ENCODE assay signal across 16 cellular contexts in genomic region chr17:55524440-55525220, GRCh38. TPM values are rescaled to one million over a fixed set of nuclear protein-coding genes. Genes with fewer than 3 reads are reported as not detected.
DNase-seq lines count a peak whose midpoint lies in the region; ATAC-seq and TF ChIP-seq lines count a peak whose summit lies in the region.
"Had no signal": no experiment of that assay in that cellular context is flagged by ENCODE, and none has a peak within 500 bp of the region (broad histone marks: within the 10 kb centered on the region; RNA-seq: fewer than 3 reads in every experiment).

No MANE protein-coding gene starts in this region.

- H3K4me3 Mint-ChIP-seq in activated B cell treated with CpG ODN at 0.5 μM for 24 hours = no peak overlapping the region
- H3K4me3 Mint-ChIP-seq in activated T-cell treated with anti-CD3 and anti-CD28 coated beads, Interleukin-2, amount 50 U/mL, for 24 hours = no peak overlapping the region
- H3K4me3 Mint-ChIP-seq: WTC11 had no signal

- peaks cover 2% of the 10 kb centered on the region for H3K9me3 Mint-ChIP-seq in activated B cell treated with CpG ODN at 0.5 μM for 24 hours
- H3K9me3 Mint-ChIP-seq in activated T-cell treated with anti-CD3 and anti-CD28 coated beads, Interleukin-2, amount 50 U/mL, for 24 hours = no peaks in the 10 kb centered on the region
- H3K9me3 Mint-ChIP-seq: WTC11 had no signal

- POLR2A ChIA-PET in activated B cell treated with CpG ODN at 0.5 μM for 24 hours (lab: Charles Lee) = interaction anchor here (1.5 kb wide), 1 partner anchor 53 kb away, joined by 4 read pairs; no protein-coding TSS in a partner anchor

- ATAC-seq in GM18867 (IDR thresholded peaks at IDR 0.05; ENCODE audit: unreplicated experiment) = peak; percentile 63
- peak; percentile 55 for ATAC-seq in GM21526 (IDR thresholded peaks at IDR 0.05; ENCODE audit: low FRiP score, unreplicated experiment)
- ATAC-seq in HG03060 (IDR thresholded peaks at IDR 0.05; ENCODE audit: low read depth, unreplicated experiment) = peak; percentile 52
- ATAC-seq in activated B cell treated with CpG ODN at 0.5 μM for 24 hours (ENCODE audit: low read depth) = peak; percentile 54
- no peak for ATAC-seq in esophagus mucosa
- ATAC-seq: PC-3, WTC11 had no signal

- H3K4me1 Mint-ChIP-seq in activated B cell treated with CpG ODN at 0.5 μM for 24 hours = peaks cover 11% of the 10 kb centered on the region
- peaks cover 9% of the 10 kb centered on the region for H3K4me1 Mint-ChIP-seq in activated T-cell treated with anti-CD3 and anti-CD28 coated beads, Interleukin-2, amount 50 U/mL, for 24 hours (ENCODE audit: low read depth)
- H3K4me1 Mint-ChIP-seq: WTC11 had no signal

- H3K27ac Mint-ChIP-seq in activated B cell treated with CpG ODN at 0.5 μM for 24 hours = no peak overlapping the region
- H3K27ac Mint-ChIP-seq in activated T-cell treated with anti-CD3 and anti-CD28 coated beads, Interleukin-2, amount 50 U/mL, for 24 hours = no peak overlapping the region
- H3K27ac Mint-ChIP-seq: WTC11 had no signal

- no peaks in the 10 kb centered on the region for H3K27me3 ChIP-seq in H7 (ENCODE audit: control insufficient read depth, insufficient read depth, low read length)

- intact Hi-C loops in activated B cell treated with CpG ODN at 0.5 μM for 24 hours (cut with micrococcal nuclease) = loop anchor here (10.0 kb wide), 1 partner anchor 1070 kb away; the partner anchor contains the start of gene NOG

- CTCF ChIA-PET in activated B cell treated with CpG ODN at 0.5 μM for 24 hours (lab: Charles Lee) = interaction anchor here (1.2 to 7.4 kb wide), 9 partner anchors 10 to 247 kb away, joined by 4 to 169 read pairs (median 6); no protein-coding TSS in a partner anchor

- DNase-seq in activated B cell treated with CpG ODN at 0.5 μM for 24 hours (no peak), H7 (no peak), NCI-H526 (lab: John Stamatoyannopoulos, UW) (no peak)
- no peak for DNase-seq in activated T-cell treated with anti-CD3 and anti-CD28 coated beads, Interleukin-2, amount 50 U/mL, for 24 hours
- DNase-seq: NCI-H2227 treated with DMSO at 0.1 percent for 48 hours, PC-3, small intestine had no signal

- no peaks in the 10 kb centered on the region for H3K36me3 Mint-ChIP-seq in activated B cell treated with CpG ODN at 0.5 μM for 24 hours (ENCODE audit: low read depth)
- H3K36me3 Mint-ChIP-seq in activated T-cell treated with anti-CD3 and anti-CD28 coated beads, Interleukin-2, amount 50 U/mL, for 24 hours (ENCODE audit: low read depth) = no peaks in the 10 kb centered on the region
- H3K36me3 Mint-ChIP-seq: WTC11 had no signal

- no peaks in the 10 kb centered on the region for H3K36me3 ChIP-seq in H7 (replicated peaks; ENCODE audit: control insufficient read depth, insufficient read depth, low read length)

- no peak for TF ChIP-seq CTCF in activated B cell treated with CpG ODN at 0.5 μM for 24 hours (IDR thresholded peaks at IDR 0.05)

- no peak overlapping the region for H3K4me3 ChIP-seq in H7 (ENCODE audit: insufficient read depth, low read depth, low read length)

- H3K27me3 Mint-ChIP-seq in activated B cell treated with CpG ODN at 0.5 μM for 24 hours = no peaks in the 10 kb centered on the region
- H3K27me3 Mint-ChIP-seq in activated T-cell treated with anti-CD3 and anti-CD28 coated beads, Interleukin-2, amount 50 U/mL, for 24 hours = peaks cover 28% of the 10 kb centered on the region

RNA-seq across cellular contexts. Expression of gene SMIM36, which starts 13.4 kb away (rescaled TPM):
- total RNA-seq in activated B cell treated with CpG ODN at 0.5 μM for 24 hours (not detected in 2 replicates), esophagus mucosa (not detected)
- not detected in 2 replicates for total RNA-seq in H7 (2014; rRNA removed; shearing (Covaris generic))
- total RNA-seq: Daoy, endothelial cell of umbilical vein, osteocyte, PC-3, subcutaneous adipose tissue, WTC11 had no signal
